ENCODE assay signal across 16 cellular contexts in genomic region chr12:88775742-88776151, GRCh38.
"Had no signal": no experiment of that assay in that cellular context is flagged by ENCODE, and none has a peak within 500 bp of the region (broad histone marks: within the 10 kb centered on the region; RNA-seq: fewer than 3 reads in every experiment).

No MANE protein-coding gene starts in this region.

- H3K4me2 ChIP-seq: SK-N-SH had no signal

- H3K36me3 ChIP-seq: esophagus squamous epithelium, neutrophil, suprapubic skin had no signal

- ATAC-seq: left ventricle myocardium superior; naive thymus-derived CD4-positive, alpha-beta T cell; sciatic nerve; T-helper 17 cell had no signal

- DNase-seq: activated CD4-positive, alpha-beta T cell treated with anti-CD3 and anti-CD28 coated beads, Interleukin-2, amount 50 U/mL, for 4 hours; activated CD4-positive, CD25-positive, alpha-beta regulatory T cell treated with anti-CD3 and anti-CD28 coated beads, Interleukin-2, amount 50 U/mL, for 72 hours; activated T-cell treated with anti-CD3 and anti-CD28 coated beads, Interleukin-2, amount 50 U/mL, for 1 hour; endodermal cell; esophagus squamous epithelium; foreskin fibroblast; left ventricle myocardium superior; midbrain; naive thymus-derived CD4-positive, alpha-beta T cell; SK-N-SH; stimulated activated CD4-positive, alpha-beta T cell treated with anti-CD3 and anti-CD28 coated beads, Interleukin-2, amount 100 ng/mL, for 24 hours; stimulated activated naive CD4-positive, alpha-beta T cell treated with Interleukin-2 at 50 U/mL for 16 hours; T-helper 17 cell had no signal

- H3K4me3 ChIP-seq: esophagus squamous epithelium, suprapubic skin had no signal

- H3K27me3 ChIP-seq: esophagus squamous epithelium, neutrophil, suprapubic skin had no signal

- H3K27ac ChIP-seq: esophagus squamous epithelium, neutrophil, suprapubic skin had no signal

- H3K9me3 ChIP-seq: esophagus squamous epithelium, neutrophil, SK-N-SH, suprapubic skin had no signal

- H3K9me2 ChIP-seq: SK-N-SH had no signal

- H3K4me1 ChIP-seq: esophagus squamous epithelium, suprapubic skin had no signal

- H3K9ac ChIP-seq: SK-N-SH had no signal
